ENCODE assay signal across 18 cellular contexts in the genomic region with DNA sequence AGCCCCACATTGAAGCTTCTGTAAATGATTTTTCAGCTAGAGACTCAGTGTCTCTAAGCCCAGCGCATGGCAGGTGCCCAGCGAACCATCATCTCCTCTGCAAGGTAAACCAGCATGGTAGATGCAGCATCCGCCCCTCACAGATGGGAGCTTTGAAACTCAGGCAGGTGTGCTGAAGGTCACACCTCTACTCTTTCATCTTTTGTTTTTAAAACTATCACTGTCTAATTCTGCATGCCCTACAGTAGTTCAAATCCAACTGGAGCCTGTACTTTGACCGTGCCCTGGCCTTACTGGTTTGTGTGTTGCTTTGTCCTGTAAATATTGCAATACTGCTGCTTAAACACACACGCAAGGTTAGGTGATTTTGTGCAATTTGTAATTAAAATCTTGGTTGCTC.
"Had no signal": no experiment of that assay in that cellular context is flagged by ENCODE, and none has a peak within 500 bp of the region (broad histone marks: within the 10 kb centered on the region; RNA-seq: fewer than 3 reads in every experiment).

No MANE protein-coding gene starts in this region.

- H2AFZ ChIP-seq: hepatocyte had no signal

- FAIRE-seq: endothelial cell of umbilical vein, kidney, small intestine had no signal

- H3K4me3 ChIP-seq: coronary artery, hepatocyte, thyroid gland, uterus had no signal

- H3K36me3 ChIP-seq: thyroid gland, uterus had no signal

- H3K4me1 ChIP-seq: thyroid gland, uterus had no signal

- H3K27ac ChIP-seq: coronary artery, hepatocyte, thyroid gland, uterus had no signal

- H3K4me2 ChIP-seq: hepatocyte had no signal

- H3K79me2 ChIP-seq: hepatocyte had no signal

- H3K9me3 ChIP-seq: thyroid gland, uterus had no signal

- ATAC-seq: left cardiac atrium, left ventricle myocardium superior had no signal

- H3K27me3 ChIP-seq: hepatocyte, thyroid gland, uterus had no signal

- DNase-seq: effector CD4-positive, alpha-beta T cell; endodermal cell; erythroblast; foreskin melanocyte; head of caudate nucleus; kidney; left cardiac atrium; left ventricle myocardium superior; mesendoderm; naive B cell; small intestine; stimulated activated CD4-positive, alpha-beta T cell treated with anti-CD3 and anti-CD28 coated beads, Interleukin-12 subunit alpha, Interleukin-12 subunit beta, amount 100 ng/mL, for 4 hours; stimulated activated naive CD4-positive, alpha-beta T cell treated with Interleukin-2 at 50 U/mL for 16 hours; thyroid gland; uterus had no signal
